8 cellular contexts compared by ENCODE assay signal in genomic region chr7:143380264-143380645, GRCh38. TPM values are rescaled to one million over a fixed set of nuclear protein-coding genes. Genes with fewer than 3 reads are reported as not detected.
DNase-seq lines count a peak whose midpoint lies in the region; ATAC-seq lines count a peak whose summit lies in the region.

No MANE protein-coding gene starts in this region.

- peaks cover 4% of the 10 kb centered on the region for H3K79me1 ChIP-seq in neuronal stem cell (ENCODE audit: low read depth, low read length)

- H4K91ac ChIP-seq in neuronal stem cell (ENCODE audit: low read depth, low read length, poor library complexity) = no peak overlapping the region

- H3K27ac ChIP-seq in neuronal stem cell (replicated peaks; ENCODE audit: low read length) = peak overlapping the region; percentile 85

- WGBS in neuronal stem cell (ENCODE audit: extremely low coverage in 2 of 2, insufficient read length in 2 of 2, insufficient replicate concordance in 1 of 2), 2 donors = no CpG with 5 or more reads among the region's 35 CpGs

- H2AK5ac ChIP-seq in neuronal stem cell (ENCODE audit: low read depth, low read length) = peak overlapping the region; percentile 52

- H3K4me1 ChIP-seq in neuronal stem cell (ENCODE audit: control insufficient read depth in 2 of 2, insufficient read depth in 1 of 2, low read depth in 1 of 2, low read length in 2 of 2) = peaks cover 14 to 16% of the 10 kb centered on the region in 2 donors

- H2BK12ac ChIP-seq in neuronal stem cell (ENCODE audit: low read length) = no peak overlapping the region

- peak overlapping the region; percentile 96 for H2AFZ ChIP-seq in neuronal stem cell (ENCODE audit: low read length)

- peak overlapping the region; percentile 76 to 98 for H3K4me3 ChIP-seq in neuronal stem cell (ENCODE audit: low read length in 2 of 2)

- in situ Hi-C loops in KBM-7 (cut with MboI; ENCODE audit: low pct_unique_long_range_greater_than_20kb, low sequenced_read_pairs) = no loop called here

- H2BK15ac ChIP-seq in neuronal stem cell (ENCODE audit: low read length) = peak overlapping the region; percentile 75

- H3K14ac ChIP-seq in neuronal stem cell (ENCODE audit: low read length) = peak overlapping the region; percentile 43

- peak overlapping the region; percentile 97 for H3K23ac ChIP-seq in neuronal stem cell (ENCODE audit: low read depth, low read length, poor library complexity)

- ATAC-seq in GM21737 (IDR thresholded peaks at IDR 0.05; ENCODE audit: unreplicated experiment) = peak; percentile 43

- H2BK5ac ChIP-seq in neuronal stem cell (ENCODE audit: low read length) = peak overlapping the region; percentile 98

- peak overlapping the region; percentile 99 for H3K18ac ChIP-seq in neuronal stem cell (ENCODE audit: low read length)

- H2BK120ac ChIP-seq in neuronal stem cell (ENCODE audit: low read depth, low read length) = peak overlapping the region; percentile 39

- peak overlapping the region; percentile 83 for H3K4me2 ChIP-seq in neuronal stem cell (ENCODE audit: insufficient read depth, low read length, poor library complexity, severe bottlenecking)

- DNase-seq in EH (ENCODE audit: low read depth) (peak; percentile 88), KBM-7 (peak; percentile 97), RPMI8226 (peak; percentile 87), foreskin melanocyte (peak; percentile 79), neuronal stem cell (ENCODE audit: low spot score) (peak; percentile 89), stromal cell of bone marrow (ENCODE audit: low read depth) (peak; percentile 80)
- DNase-seq in activated gamma-delta T cell treated with anti-CD3 and anti-CD28 coated beads, Interleukin-2, amount 50 U/mL, for 16 hours (ENCODE audit: low read depth) = peak; percentile 82

- H4K8ac ChIP-seq in neuronal stem cell (ENCODE audit: low read depth, low read length) = no peak overlapping the region

- H3K27me3 ChIP-seq in neuronal stem cell (ENCODE audit: control insufficient read depth in 3 of 3, insufficient read depth in 3 of 3, low read depth in 1 of 3, low read length in 3 of 3) = no peaks in the 10 kb centered on the region

- H3K9ac ChIP-seq in neuronal stem cell (ENCODE audit: low read depth, low read length, poor library complexity) = peak overlapping the region; percentile 91

- H3K36me3 ChIP-seq in neuronal stem cell (replicated peaks in 1 of 2; ENCODE audit: control insufficient read depth in 2 of 2, insufficient read depth in 2 of 2, low read length in 2 of 2) = peaks cover 6 to 30% of the 10 kb centered on the region in 2 donors

- H3K9me3 ChIP-seq in neuronal stem cell (replicated peaks in 1 of 2; ENCODE audit: control insufficient read depth in 2 of 2, insufficient read depth in 1 of 2, low read depth in 1 of 2, low read length in 2 of 2) = no peaks in the 10 kb centered on the region

- no peak overlapping the region for H3K4ac ChIP-seq in neuronal stem cell (ENCODE audit: low read length)

RNA-seq across cellular contexts. Expression of gene ZYX, which starts 0.9 kb away (rescaled TPM):
- 85.0 TPM for polyA plus RNA-seq in neuronal stem cell (2013, experiment 1 of 2)
- 85.7 TPM for polyA plus RNA-seq in neuronal stem cell (2013, experiment 2 of 2)

RNA-seq across cellular contexts. Expression of gene FAM131B, which starts 17.7 kb away (rescaled TPM):
- polyA plus RNA-seq in neuronal stem cell (2013, experiment 1 of 2) = 27.3 TPM
- 26.2 TPM for polyA plus RNA-seq in neuronal stem cell (2013, experiment 2 of 2)

RNA-seq across cellular contexts. Expression of gene EPHA1, which starts 28.4 kb away (rescaled TPM):
- 0.24 TPM for polyA plus RNA-seq in neuronal stem cell (2013, experiment 1 of 2)
- polyA plus RNA-seq in neuronal stem cell (2013, experiment 2 of 2) = 0.15 TPM

Comparison
In these comparisons a context has a peak if more than half of its experiments do, and no peak if none do; other contexts are left out.
1. Peak in every context shown above with its lines: DNase-seq, ATAC-seq, H3K4me3 ChIP-seq and H3K27ac ChIP-seq.